28 cellular contexts compared by ENCODE assay signal in the genomic region with DNA sequence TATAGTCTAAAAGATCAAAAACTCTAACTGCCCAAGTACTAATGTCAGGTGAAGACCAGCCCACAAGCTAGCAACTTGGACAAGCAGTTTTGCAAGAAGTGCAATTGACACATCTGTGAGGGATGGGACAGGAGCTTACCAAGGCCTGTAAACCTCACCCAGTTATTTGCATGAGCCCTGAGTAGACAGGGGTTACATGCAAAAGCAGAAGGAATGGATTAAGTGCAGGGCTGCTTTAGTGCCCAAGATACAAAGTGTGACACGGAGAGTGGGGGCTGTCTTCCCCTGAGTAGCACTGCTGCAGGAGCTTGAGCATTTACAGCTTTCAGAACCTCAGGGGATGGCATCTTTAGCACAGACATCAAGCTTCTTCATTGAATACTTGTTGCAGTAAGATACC.
"Had no signal": no experiment of that assay in that cellular context is flagged by ENCODE, and none has a peak within 500 bp of the region (broad histone marks: within the 10 kb centered on the region; RNA-seq: fewer than 3 reads in every experiment).

No MANE protein-coding gene starts in this region.

- H3K27me3 Mint-ChIP-seq: natural killer cell treated with Interleukin-12 subunit alpha and Interleukin-12 subunit beta and Interleukin-15 and Interleukin-18, amount 100 ng/mL, for 72 hours had no signal

- H3K4me3 Mint-ChIP-seq: mesothelial cell of epicardium; naive B cell; natural killer cell treated with Interleukin-12 subunit alpha and Interleukin-12 subunit beta and Interleukin-15 and Interleukin-18, amount 100 ng/mL, for 72 hours; type B pancreatic cell had no signal

- H3K27me3 ChIP-seq: dorsolateral prefrontal cortex, gastrocnemius medialis, heart left ventricle, hepatocyte, right atrium auricular region, thyroid gland had no signal

- H3K36me3 Mint-ChIP-seq: mesothelial cell of epicardium; naive B cell; natural killer cell treated with Interleukin-12 subunit alpha and Interleukin-12 subunit beta and Interleukin-15 and Interleukin-18, amount 100 ng/mL, for 72 hours; type B pancreatic cell had no signal

- H3K4me2 ChIP-seq: hepatocyte had no signal

- H3K9me3 ChIP-seq: gastrocnemius medialis, heart left ventricle, left lung, mucosa of descending colon, prostate gland, right atrium auricular region, stomach, thyroid gland had no signal

- H3K4me1 ChIP-seq: left lung, prostate gland had no signal

- H3K9me3 Mint-ChIP-seq: mesothelial cell of epicardium, neural crest cell, type B pancreatic cell had no signal

- DNase-seq: dorsolateral prefrontal cortex; effector CD4-positive, alpha-beta T cell; foreskin fibroblast; gastrocnemius medialis; heart left ventricle; kidney; left cardiac atrium; left lung; mesenchymal stem cell; mucosa of descending colon; naive B cell; nucleus accumbens; stimulated activated CD4-positive, alpha-beta T cell treated with anti-CD3 and anti-CD28 coated beads, Interleukin-12 subunit alpha, Interleukin-12 subunit beta, amount 100 ng/mL, for 4 hours; stimulated activated CD4-positive, alpha-beta T cell treated with anti-CD3 and anti-CD28 coated beads, Interleukin-1b, Interleukin-23, amount 100 ng/mL, for 48 hours; stimulated activated CD4-positive, alpha-beta T cell treated with anti-CD3 and anti-CD28 coated beads, Interleukin-4, amount 100 ng/mL, for 1 hour; stimulated activated CD8-positive, alpha-beta memory T cell treated with anti-CD3 and anti-CD28 coated beads, Interleukin-4, amount 100 ng/mL, for 48 hours; stimulated activated naive CD4-positive, alpha-beta T cell treated with Interleukin-2 at 50 U/mL for 16 hours; stomach; thyroid gland had no signal

- H3K36me3 ChIP-seq: gastrocnemius medialis, heart left ventricle, left lung, prostate gland, right atrium auricular region, stomach, thyroid gland had no signal

- H3K27ac Mint-ChIP-seq: mesothelial cell of epicardium; naive B cell; natural killer cell treated with Interleukin-12 subunit alpha and Interleukin-12 subunit beta and Interleukin-15 and Interleukin-18, amount 100 ng/mL, for 72 hours; type B pancreatic cell had no signal

- H3K4me3 ChIP-seq: heart left ventricle, hepatocyte, left lung, mucosa of descending colon, prostate gland, right atrium auricular region, smooth muscle cell, stomach, thyroid gland had no signal

- H3K27ac ChIP-seq: epithelial cell of prostate, gastrocnemius medialis, heart left ventricle, hepatocyte, left lung, prostate gland, right atrium auricular region, stomach, thyroid gland had no signal

- H2AFZ ChIP-seq: hepatocyte had no signal
